Comparison of ENCODE assay signal across 29 cellular contexts in the genomic region with DNA sequence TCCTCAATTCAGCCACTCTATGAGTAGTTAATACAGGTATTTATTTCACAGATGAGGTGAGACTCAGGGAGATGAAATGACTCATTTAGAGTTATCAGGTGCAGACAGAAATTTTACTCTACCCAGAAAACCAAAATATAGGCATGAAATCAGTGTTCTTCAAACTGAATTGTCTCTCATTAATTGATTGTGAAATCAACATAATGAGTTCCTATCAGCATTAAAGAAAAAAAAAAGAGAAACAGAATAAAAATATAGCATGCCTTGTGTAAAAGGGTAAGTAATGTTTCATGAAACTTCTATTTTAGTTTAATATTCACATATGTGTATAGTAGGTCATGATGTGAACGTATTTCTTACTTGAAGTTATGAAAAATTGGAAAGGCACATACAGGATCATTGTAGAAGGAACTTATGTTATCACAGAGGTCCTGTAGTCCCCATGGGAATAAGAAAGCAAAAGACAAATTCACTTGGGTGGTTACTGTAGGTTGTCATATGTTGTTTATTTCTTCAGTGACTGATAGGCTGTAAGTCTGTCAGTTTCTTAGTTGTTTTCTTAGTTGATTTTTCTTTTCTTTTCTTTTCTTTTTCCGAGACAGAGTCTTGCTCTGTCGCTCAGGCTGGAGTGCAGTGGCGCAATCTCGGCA.
"Had no signal": no experiment of that assay in that cellular context is flagged by ENCODE, and none has a peak within 500 bp of the region (broad histone marks: within the 10 kb centered on the region; RNA-seq: fewer than 3 reads in every experiment).

No MANE protein-coding gene starts in this region.

- H3K27me3 ChIP-seq: ascending aorta, gastroesophageal sphincter, right atrium auricular region, stomach, thyroid gland, upper lobe of left lung had no signal

- H3K27me3 Mint-ChIP-seq: activated CD4-positive, alpha-beta T cell treated with anti-CD3 and anti-CD28 coated beads for 36 hours; activated naive CD8-positive, alpha-beta T cell; effector memory CD8-positive, alpha-beta T cell; naive thymus-derived CD8-positive, alpha-beta T cell; stimulated activated naive B cell treated with anti-CD40 and anti-IgM and Interleukin-4, amounts not matched to agents 10 μg/mL and 1 μg/mL and 100 μg/mL, for 72 hours had no signal

- DNase-seq: activated CD4-positive, alpha-beta T cell treated with anti-CD3 and anti-CD28 coated beads for 36 hours; activated CD4-positive, CD25-positive, alpha-beta regulatory T cell; activated naive CD4-positive, alpha-beta T cell; activated T-cell treated with anti-CD3 and anti-CD28 coated beads for 4 hours; activated T-cell treated with anti-CD3 and anti-CD28 coated beads, Interleukin-2, amount 50 U/mL, for 72 hours; caudate nucleus; cortex of kidney; effector memory CD8-positive, alpha-beta T cell; hypothalamus; immature natural killer cell; kidney; left colon; mammary epithelial cell; midbrain; naive thymus-derived CD8-positive, alpha-beta T cell; stimulated activated CD4-positive, alpha-beta T cell treated with anti-CD3 and anti-CD28 coated beads, Interleukin-1b, Interleukin-23, amount 100 ng/mL, for 48 hours; stimulated activated CD4-positive, alpha-beta T cell treated with anti-CD3 and anti-CD28 coated beads, Interleukin-4, amount 100 ng/mL, for 4 hours; stimulated activated CD8-positive, alpha-beta memory T cell treated with anti-CD3 and anti-CD28 coated beads, Interleukin-4, amount 100 ng/mL, for 48 hours; stimulated activated naive B cell treated with anti-CD40 and anti-IgM and Interleukin-4, amounts not matched to agents 10 μg/mL and 1 μg/mL and 100 μg/mL, for 72 hours; stomach; T-helper 2 cell; thyroid gland; upper lobe of left lung had no signal

- H3K36me3 Mint-ChIP-seq: activated naive CD8-positive, alpha-beta T cell; immature natural killer cell had no signal

- H3K9me3 Mint-ChIP-seq: activated T-cell treated with anti-CD3 and anti-CD28 coated beads, Interleukin-2, amount 50 U/mL, for 72 hours; brain; effector memory CD8-positive, alpha-beta T cell; immature natural killer cell; naive thymus-derived CD8-positive, alpha-beta T cell; stimulated activated naive B cell treated with anti-CD40 and anti-IgM and Interleukin-4, amounts not matched to agents 10 μg/mL and 1 μg/mL and 100 μg/mL, for 72 hours had no signal

- H3K4me2 ChIP-seq: smooth muscle cell had no signal

- H3K9me3 ChIP-seq: ascending aorta, gastroesophageal sphincter, right atrium auricular region, stomach, thyroid gland, upper lobe of left lung had no signal

- ATAC-seq: activated CD4-positive, alpha-beta T cell treated with anti-CD3 and anti-CD28 coated beads for 36 hours; activated T-cell treated with anti-CD3 and anti-CD28 coated beads, Interleukin-2, amount 50 U/mL, for 72 hours; effector memory CD8-positive, alpha-beta T cell; gastroesophageal sphincter; left colon; naive thymus-derived CD8-positive, alpha-beta T cell; stimulated activated naive B cell treated with anti-CD40 and anti-IgM and Interleukin-4, amounts not matched to agents 10 μg/mL and 1 μg/mL and 100 μg/mL, for 72 hours had no signal

- H3K4me1 ChIP-seq: ascending aorta had no signal

- H3K27ac ChIP-seq: ascending aorta, gastroesophageal sphincter, right atrium auricular region, stomach, thyroid gland, upper lobe of left lung had no signal

- H3K4me3 ChIP-seq: ascending aorta, gastroesophageal sphincter, right atrium auricular region, smooth muscle cell, stomach, thyroid gland, upper lobe of left lung had no signal

- H3K27ac Mint-ChIP-seq: activated CD4-positive, alpha-beta T cell treated with anti-CD3 and anti-CD28 coated beads for 36 hours; activated naive CD8-positive, alpha-beta T cell; activated T-cell treated with anti-CD3 and anti-CD28 coated beads, Interleukin-2, amount 50 U/mL, for 72 hours; stimulated activated naive B cell treated with anti-CD40 and anti-IgM and Interleukin-4, amounts not matched to agents 10 μg/mL and 1 μg/mL and 100 μg/mL, for 72 hours had no signal

- H3K4me3 Mint-ChIP-seq: activated CD4-positive, alpha-beta T cell treated with anti-CD3 and anti-CD28 coated beads for 36 hours; activated naive CD8-positive, alpha-beta T cell; activated T-cell treated with anti-CD3 and anti-CD28 coated beads, Interleukin-2, amount 50 U/mL, for 72 hours; brain; effector memory CD8-positive, alpha-beta T cell; immature natural killer cell; stimulated activated naive B cell treated with anti-CD40 and anti-IgM and Interleukin-4, amounts not matched to agents 10 μg/mL and 1 μg/mL and 100 μg/mL, for 72 hours had no signal

- H3K36me3 ChIP-seq: ascending aorta, gastroesophageal sphincter, right atrium auricular region, stomach, thyroid gland, upper lobe of left lung had no signal
